Comparison of ENCODE assay signal across 8 cellular contexts in the genomic region with DNA sequence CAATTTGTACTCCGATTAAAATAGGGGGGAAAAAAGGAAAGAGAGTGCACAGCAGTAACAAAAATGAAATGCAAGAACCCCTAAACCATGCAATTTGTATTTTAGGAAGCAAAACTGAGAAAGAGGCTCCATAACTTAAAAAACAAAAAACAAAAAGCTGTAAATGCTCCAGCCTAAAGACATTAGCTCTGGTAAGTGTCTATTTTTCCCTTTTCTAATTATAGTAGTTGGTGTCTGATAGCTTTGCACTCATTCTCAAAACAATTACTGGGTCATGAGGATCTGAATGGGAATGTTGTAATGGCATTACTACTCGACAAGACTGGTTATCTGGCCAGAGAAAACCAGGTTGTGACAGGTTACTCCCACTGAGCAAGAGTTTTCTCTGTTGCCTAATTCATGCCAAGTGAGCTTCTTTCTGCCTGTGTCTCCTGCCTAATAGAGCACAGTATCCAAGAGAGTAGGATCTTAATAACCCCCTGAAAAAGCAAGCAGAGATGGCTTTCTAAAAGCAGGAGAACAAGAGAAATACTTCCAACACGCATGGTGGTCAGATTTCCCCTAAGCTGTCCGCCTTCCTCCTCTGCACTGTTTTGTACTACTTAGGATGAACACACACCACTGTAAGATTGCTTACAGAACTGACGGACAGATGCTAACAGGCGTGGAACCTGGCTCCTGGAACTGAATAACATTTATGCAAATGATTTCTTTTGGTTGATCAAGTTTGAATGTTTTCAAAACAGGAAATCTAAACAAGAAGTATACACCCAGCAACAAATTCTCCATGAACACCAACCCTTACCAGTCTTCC.
DNase-seq lines count a peak whose midpoint lies in the region; ATAC-seq lines count a peak whose summit lies in the region.

No MANE protein-coding gene starts in this region.

- H2BK5ac ChIP-seq in neuronal stem cell (ENCODE audit: low read length): no peak overlapping the region

- no peak overlapping the region for H3K14ac ChIP-seq in neuronal stem cell (ENCODE audit: low read length)

- POLR2A ChIA-PET in activated naive CD8-positive, alpha-beta T cell treated with anti-CD3 and anti-CD28 coated beads, Interleukin-2, amount 10 ng/mL, durations not matched to agents 7 days and 5 days (lab: Charles Lee): interaction anchor here (0.7 to 3.1 kb wide), 11 partner anchors 8 to 130 kb away, joined by 3 to 20 read pairs (median 7); no protein-coding TSS in a partner anchor

- peak; percentile 13 for DNase-seq in SKM-1 treated with dmso at 0.1 percent for 144 hours (lab: John Stamatoyannopoulos, UW; ENCODE audit: unreplicated experiment)
- no peak for DNase-seq in SKM-1 (lab: John Stamatoyannopoulos, UW; ENCODE audit: unreplicated experiment)
- DNase-seq in activated naive CD8-positive, alpha-beta T cell treated with anti-CD3 and anti-CD28 coated beads, Interleukin-2, amount 10 ng/mL, durations not matched to agents 7 days and 5 days: no peak
- no peak for DNase-seq in right cardiac atrium
- no peak for DNase-seq in neuronal stem cell (ENCODE audit: low spot score)
- DNase-seq in NCI-H187 treated with DMSO at 0.1 percent for 48 hours (lab: John Stamatoyannopoulos, UW): no peak

- H2AK5ac ChIP-seq in neuronal stem cell (ENCODE audit: low read depth, low read length): no peak overlapping the region

- H3K36me3 ChIP-seq in neuronal stem cell (replicated peaks in 1 of 2; ENCODE audit: control insufficient read depth in 2 of 2, insufficient read depth in 2 of 2, low read length in 2 of 2): peaks cover 1 to 43% of the 10 kb centered on the region in 2 donors

- peak overlapping the region; percentile 98 for H3K27ac Mint-ChIP-seq in activated naive CD8-positive, alpha-beta T cell treated with anti-CD3 and anti-CD28 coated beads, Interleukin-2, amount 10 ng/mL, durations not matched to agents 7 days and 5 days
- H3K27ac Mint-ChIP-seq in stimulated activated memory B cell treated with anti-CD40 and anti-IgM and Interleukin-4, amounts not matched to agents 10 μg/mL and 1 μg/mL and 100 μg/mL, for 72 hours: peak overlapping the region; percentile 62

- H2BK15ac ChIP-seq in neuronal stem cell (ENCODE audit: low read length): no peak overlapping the region

- H3K79me1 ChIP-seq in neuronal stem cell (ENCODE audit: low read depth, low read length): peaks cover 2% of the 10 kb centered on the region

- H3K27ac ChIP-seq in right cardiac atrium (ENCODE audit: low read length) (peak overlapping the region; percentile 100), neuronal stem cell (replicated peaks; ENCODE audit: low read length) (no peak overlapping the region)

- H3K9ac ChIP-seq in neuronal stem cell (ENCODE audit: low read depth, low read length, poor library complexity): no peak overlapping the region

- intact Hi-C loops in right cardiac atrium (cut with DNase I): loop anchor here in 1 of 4 donors (5.0 kb wide), 1 partner anchor 125 kb away; no protein-coding TSS in a partner anchor

- H3K4me2 ChIP-seq in neuronal stem cell (ENCODE audit: insufficient read depth, low read length, poor library complexity, severe bottlenecking): no peak overlapping the region

- H3K9me3 Mint-ChIP-seq in activated naive CD8-positive, alpha-beta T cell treated with anti-CD3 and anti-CD28 coated beads, Interleukin-2, amount 10 ng/mL, durations not matched to agents 7 days and 5 days: no peaks in the 10 kb centered on the region
- no peaks in the 10 kb centered on the region for H3K9me3 Mint-ChIP-seq in stimulated activated memory B cell treated with anti-CD40 and anti-IgM and Interleukin-4, amounts not matched to agents 10 μg/mL and 1 μg/mL and 100 μg/mL, for 72 hours

- H3K9me3 ChIP-seq in right cardiac atrium (ENCODE audit: control insufficient read depth, low read length): no peaks in the 10 kb centered on the region
- H3K9me3 ChIP-seq in neuronal stem cell (replicated peaks in 1 of 2; ENCODE audit: control insufficient read depth in 2 of 2, insufficient read depth in 1 of 2, low read depth in 1 of 2, low read length in 2 of 2): peaks cover 0 to 10% of the 10 kb centered on the region in 2 donors

- no peaks in the 10 kb centered on the region for H3K27me3 Mint-ChIP-seq in activated naive CD8-positive, alpha-beta T cell treated with anti-CD3 and anti-CD28 coated beads, Interleukin-2, amount 10 ng/mL, durations not matched to agents 7 days and 5 days
- H3K27me3 Mint-ChIP-seq in stimulated activated memory B cell treated with anti-CD40 and anti-IgM and Interleukin-4, amounts not matched to agents 10 μg/mL and 1 μg/mL and 100 μg/mL, for 72 hours: no peaks in the 10 kb centered on the region

- H2BK12ac ChIP-seq in neuronal stem cell (ENCODE audit: low read length): no peak overlapping the region

- no peak overlapping the region for H2AFZ ChIP-seq in neuronal stem cell (ENCODE audit: low read length)

- H3K4me1 ChIP-seq in right cardiac atrium (ENCODE audit: control insufficient read depth, insufficient read depth, low read length) (peaks cover 17% of the 10 kb centered on the region), neuronal stem cell (ENCODE audit: control insufficient read depth in 2 of 2, insufficient read depth in 1 of 2, low read depth in 1 of 2, low read length in 2 of 2) (peaks cover 4 to 18% of the 10 kb centered on the region in 2 donors)

- WGBS in right cardiac atrium: 30% methylated on average over 6 of the region's 6 CpGs
- WGBS in neuronal stem cell (ENCODE audit: extremely low coverage in 2 of 2, insufficient read length in 2 of 2, insufficient replicate concordance in 1 of 2), 2 donors: no CpG with 5 or more reads among the region's 6 CpGs

- no peaks in the 10 kb centered on the region for H3K27me3 ChIP-seq in right cardiac atrium (ENCODE audit: control insufficient read depth, insufficient read depth)
- no peaks in the 10 kb centered on the region for H3K27me3 ChIP-seq in neuronal stem cell (ENCODE audit: control insufficient read depth in 3 of 3, insufficient read depth in 3 of 3, low read depth in 1 of 3, low read length in 3 of 3)

- peaks cover 22% of the 10 kb centered on the region for H3K36me3 Mint-ChIP-seq in activated naive CD8-positive, alpha-beta T cell treated with anti-CD3 and anti-CD28 coated beads, Interleukin-2, amount 10 ng/mL, durations not matched to agents 7 days and 5 days
- peaks cover 7% of the 10 kb centered on the region for H3K36me3 Mint-ChIP-seq in stimulated activated memory B cell treated with anti-CD40 and anti-IgM and Interleukin-4, amounts not matched to agents 10 μg/mL and 1 μg/mL and 100 μg/mL, for 72 hours

- no peak overlapping the region for H2BK120ac ChIP-seq in neuronal stem cell (ENCODE audit: low read depth, low read length)

- H4K91ac ChIP-seq in neuronal stem cell (ENCODE audit: low read depth, low read length, poor library complexity): no peak overlapping the region

- no peak for ATAC-seq in activated naive CD8-positive, alpha-beta T cell treated with anti-CD3 and anti-CD28 coated beads, Interleukin-2, amount 10 ng/mL, durations not matched to agents 7 days and 5 days (ENCODE audit: low read depth)
- ATAC-seq in right cardiac atrium: peak; percentile 73 to 74
- ATAC-seq in stimulated activated memory B cell treated with anti-CD40 and anti-IgM and Interleukin-4, amounts not matched to agents 10 μg/mL and 1 μg/mL and 100 μg/mL, for 72 hours: peak; percentile 45
- ATAC-seq in GM19328 (IDR thresholded peaks at IDR 0.05; ENCODE audit: unreplicated experiment): no peak

- no peak overlapping the region for H3K23ac ChIP-seq in neuronal stem cell (ENCODE audit: low read depth, low read length, poor library complexity)

- no peak overlapping the region for H4K8ac ChIP-seq in neuronal stem cell (ENCODE audit: low read depth, low read length)

- H3K4me3 ChIP-seq in right cardiac atrium (ENCODE audit: low read length) (no peak overlapping the region), neuronal stem cell (ENCODE audit: low read length in 2 of 2) (no peak overlapping the region)

- H3K4me3 Mint-ChIP-seq in activated naive CD8-positive, alpha-beta T cell treated with anti-CD3 and anti-CD28 coated beads, Interleukin-2, amount 10 ng/mL, durations not matched to agents 7 days and 5 days: peak overlapping the region; percentile 85
- no peak overlapping the region for H3K4me3 Mint-ChIP-seq in stimulated activated memory B cell treated with anti-CD40 and anti-IgM and Interleukin-4, amounts not matched to agents 10 μg/mL and 1 μg/mL and 100 μg/mL, for 72 hours

- no peak overlapping the region for H3K4ac ChIP-seq in neuronal stem cell (ENCODE audit: low read length)

- peaks cover 40% of the 10 kb centered on the region for H3K4me1 Mint-ChIP-seq in activated naive CD8-positive, alpha-beta T cell treated with anti-CD3 and anti-CD28 coated beads, Interleukin-2, amount 10 ng/mL, durations not matched to agents 7 days and 5 days
- peaks cover 33% of the 10 kb centered on the region for H3K4me1 Mint-ChIP-seq in stimulated activated memory B cell treated with anti-CD40 and anti-IgM and Interleukin-4, amounts not matched to agents 10 μg/mL and 1 μg/mL and 100 μg/mL, for 72 hours

- H3K18ac ChIP-seq in neuronal stem cell (ENCODE audit: low read length): no peak overlapping the region

Comparison
In these comparisons a context has a peak if more than half of its experiments do, and no peak if none do; other contexts are left out.
1. ATAC-seq: peak in right cardiac atrium (2 of 2) and stimulated activated memory B cell treated with anti-CD40 and anti-IgM and Interleukin-4, amounts not matched to agents 10 μg/mL and 1 μg/mL and 100 μg/mL, for 72 hours (single experiment); none in activated naive CD8-positive, alpha-beta T cell treated with anti-CD3 and anti-CD28 coated beads, Interleukin-2, amount 10 ng/mL, durations not matched to agents 7 days and 5 days (single experiment) and GM19328 (single experiment).